19 cellular contexts compared by ENCODE assay signal in the genomic region with DNA sequence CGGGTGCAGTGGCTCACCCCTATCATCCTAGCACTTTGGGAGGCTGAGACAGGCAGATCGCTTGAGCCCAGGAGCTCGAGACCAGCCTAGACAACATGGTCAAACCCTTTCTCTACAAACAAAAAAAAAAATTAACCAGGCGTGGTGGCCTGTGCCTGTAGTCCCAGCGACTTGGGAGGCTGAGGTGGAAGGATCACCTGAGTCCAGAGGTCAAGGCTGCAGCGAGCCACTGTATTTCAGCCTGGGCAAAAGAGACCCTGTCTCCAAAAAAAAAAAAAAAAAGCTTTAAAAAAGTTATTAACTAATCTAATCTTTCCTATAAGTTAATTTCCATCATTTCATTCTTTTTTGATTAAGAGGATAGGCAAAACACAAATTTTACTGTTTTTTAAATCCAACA. TPM values are rescaled to one million over a fixed set of nuclear protein-coding genes. Genes with fewer than 3 reads are reported as not detected.
DNase-seq lines count a peak whose midpoint lies in the region; ATAC-seq, FAIRE-seq and TF ChIP-seq lines count a peak whose summit lies in the region.
"Had no signal": no experiment of that assay in that cellular context is flagged by ENCODE, and none has a peak within 500 bp of the region (broad histone marks: within the 10 kb centered on the region; RNA-seq: fewer than 3 reads in every experiment).

No MANE protein-coding gene starts in this region.

- TF ChIP-seq CTCF in HepG2 (CRISPR knock-in tag; IDR thresholded peaks at IDR 0.05) (no peak), right lobe of liver (IDR thresholded peaks at IDR 0.05) (no peak), Panc1 (IDR thresholded peaks at IDR 0.05) (no peak)

- POLR2A ChIA-PET in HepG2 (lab: Yijun Ruan, JAX) = interaction anchor here (1.2 to 6.3 kb wide), 2 partner anchors 75 to 85 kb away, joined by 4 to 77 read pairs; no protein-coding TSS in a partner anchor
- POLR2A ChIA-PET in Panc1 (lab: Charles Lee) = interaction anchor here (0.6 kb wide), 1 partner anchor 146 kb away, joined by 4 read pairs; no protein-coding TSS in a partner anchor

- H3K4me1 Mint-ChIP-seq in effector memory CD8-positive, alpha-beta T cell (ENCODE audit: low read depth in 2 of 2) = peaks cover 33 to 53% of the 10 kb centered on the region in 2 donors
- H3K4me1 Mint-ChIP-seq in stimulated activated naive CD8-positive, alpha-beta T cell treated with anti-CD3 and anti-CD28 coated beads, Interleukin-15, amount 100 ng/mL, for 72 hours = peaks cover 40% of the 10 kb centered on the region

- H3K9me3 Mint-ChIP-seq in effector memory CD8-positive, alpha-beta T cell = no peaks in the 10 kb centered on the region
- no peaks in the 10 kb centered on the region for H3K9me3 Mint-ChIP-seq in stimulated activated naive CD8-positive, alpha-beta T cell treated with anti-CD3 and anti-CD28 coated beads, Interleukin-15, amount 100 ng/mL, for 72 hours
- H3K9me3 Mint-ChIP-seq: activated naive CD4-positive, alpha-beta T cell treated with anti-CD3 and anti-CD28 coated beads, Interleukin-2, amount 50 U/mL, for 72 hours had no signal

- peak overlapping the region in 1 of 2 donors; percentile 41 for H3K27ac Mint-ChIP-seq in effector memory CD8-positive, alpha-beta T cell
- no peak overlapping the region for H3K27ac Mint-ChIP-seq in stimulated activated naive CD8-positive, alpha-beta T cell treated with anti-CD3 and anti-CD28 coated beads, Interleukin-15, amount 100 ng/mL, for 72 hours

- peak; percentile 10 for DNase-seq in HepG2 (ENCODE audit: low spot score)
- no peak for DNase-seq in right lobe of liver
- DNase-seq in Panc1 (ENCODE audit: low read depth, low spot score) = no peak
- no peak for DNase-seq in effector memory CD8-positive, alpha-beta T cell
- no peak for DNase-seq in stimulated activated naive CD8-positive, alpha-beta T cell treated with anti-CD3 and anti-CD28 coated beads, Interleukin-15, amount 100 ng/mL, for 72 hours
- no peak for DNase-seq in HUDEP-2 (lab: John Stamatoyannopoulos, UW; ENCODE audit: unreplicated experiment in 76 of 76)
- no peak for DNase-seq in OCI-M2 (lab: John Stamatoyannopoulos, UW; ENCODE audit: unreplicated experiment)
- no peak for DNase-seq in frontal cortex (ENCODE audit: low spot score in 2 of 2)
- DNase-seq: DMS 273 treated with DMSO at 0.1 percent for 48 hours; lower lobe of right lung; NCI-H1048; NCI-H2171; sigmoid colon; stimulated activated CD4-positive, alpha-beta T cell treated with anti-CD3 and anti-CD28 coated beads, Interleukin-4, amount 100 ng/mL, for 4 hours; upper lobe of right lung had no signal

- H3K79me2 ChIP-seq in HepG2 (ENCODE audit: insufficient read depth, low read length) = peaks cover 87% of the 10 kb centered on the region

- H2AFZ ChIP-seq in HepG2 (ENCODE audit: low read length) = no peak overlapping the region

- H3K9me3 ChIP-seq in HepG2 (ENCODE audit: low read length) = no peaks in the 10 kb centered on the region
- H3K9me3 ChIP-seq in right lobe of liver = no peaks in the 10 kb centered on the region
- H3K9me3 ChIP-seq in Panc1 (ENCODE audit: control insufficient read depth, insufficient read depth, low read depth, low read length) = no peaks in the 10 kb centered on the region
- H3K9me3 ChIP-seq: gastroesophageal sphincter, lower lobe of right lung, neutrophil, sigmoid colon, upper lobe of right lung had no signal

- BruUV-seq in HepG2 (replicated peaks; lab: Mats Ljungman, UMichigan) (no TSS peak), Panc1 (replicated peaks; lab: Mats Ljungman, UMichigan) (no TSS peak)

- ATAC-seq in HepG2 (no peak), right lobe of liver (no peak), Panc1 (no peak)
- no peak for ATAC-seq in effector memory CD8-positive, alpha-beta T cell (replicated peaks)
- no peak for ATAC-seq in stimulated activated naive CD8-positive, alpha-beta T cell treated with anti-CD3 and anti-CD28 coated beads, Interleukin-15, amount 100 ng/mL, for 72 hours
- ATAC-seq: activated naive CD4-positive, alpha-beta T cell treated with anti-CD3 and anti-CD28 coated beads, Interleukin-2, amount 50 U/mL, for 72 hours; gastroesophageal sphincter; lower lobe of right lung; upper lobe of right lung had no signal

- H3K36me3 ChIP-seq in HepG2 (replicated peaks in 1 of 2; ENCODE audit: control insufficient read depth in 1 of 2, insufficient read depth in 2 of 2, low read length in 2 of 2) (no peaks in the 10 kb centered on the region), right lobe of liver (no peaks in the 10 kb centered on the region), Panc1 (ENCODE audit: control insufficient read depth, insufficient read depth, low read length) (peaks cover 7% of the 10 kb centered on the region; the same call in 1 of the 2 replicates)
- H3K36me3 ChIP-seq: gastroesophageal sphincter, lower lobe of right lung, neutrophil, sigmoid colon, upper lobe of right lung had no signal

- no peak for TF ChIP-seq RAD21 in HepG2 (CRISPR knock-in tag; IDR thresholded peaks at IDR 0.05)

- 0 out of 2 replicates have a peak overlapping the region, but pooled peaks have one; percentile 23 for H3K9ac ChIP-seq in HepG2 (ENCODE audit: insufficient read depth, low read depth, low read length)

- peak overlapping the region; percentile 82 for H3K4me2 ChIP-seq in HepG2 (ENCODE audit: low read depth, low read length)

- in situ Hi-C loops in HepG2 (cut with HindIII; ENCODE audit: extremely low pct_ligation_motif_present, low pct_unique_long_range_greater_than_20kb) (no loop called here), Panc1 (cut with HindIII; ENCODE audit: low pct_unique_long_range_greater_than_20kb, low sequenced_read_pairs) (no loop called here)

- H3K4me1 ChIP-seq in HepG2 (ENCODE audit: insufficient read depth, low read length) = peaks cover 28% of the 10 kb centered on the region
- peaks cover 0 to 28% (median 15%) of the 10 kb centered on the region in 4 donors for H3K4me1 ChIP-seq in right lobe of liver
- peaks cover 16% of the 10 kb centered on the region for H3K4me1 ChIP-seq in Panc1 (ENCODE audit: control insufficient read depth, insufficient read depth, low read length)

- CTCF ChIA-PET in HepG2 (lab: Yijun Ruan, JAX; ENCODE audit: low intra/inter-chr PET ratio, low total read pairs) = no interaction called here
- CTCF ChIA-PET in Panc1 (lab: Charles Lee) = no interaction called here

- TF ChIP-seq EP300 in HepG2 (IDR thresholded peaks at IDR 0.05; ENCODE audit: low read depth in 2 of 2, low read length in 2 of 2) (no peak), HepG2 (CRISPR knock-in tag; IDR thresholded peaks at IDR 0.05; ENCODE audit: borderline replicate concordance) (no peak)

- peak overlapping the region; percentile 89 to 94 for H3K4me3 Mint-ChIP-seq in effector memory CD8-positive, alpha-beta T cell
- H3K4me3 Mint-ChIP-seq in stimulated activated naive CD8-positive, alpha-beta T cell treated with anti-CD3 and anti-CD28 coated beads, Interleukin-15, amount 100 ng/mL, for 72 hours = peak overlapping the region; percentile 92 to 96

- no peaks in the 10 kb centered on the region; a peak in 1 of 5 replicates for H3K27me3 ChIP-seq in HepG2 (ENCODE audit: control insufficient read depth in 1 of 2, insufficient read depth in 2 of 2, low read length in 2 of 2)
- H3K27me3 ChIP-seq in right lobe of liver = no peaks in the 10 kb centered on the region
- H3K27me3 ChIP-seq in Panc1 (ENCODE audit: control insufficient read depth, insufficient read depth, low read length) = no peaks in the 10 kb centered on the region
- H3K27me3 ChIP-seq: gastroesophageal sphincter, neutrophil, sigmoid colon, upper lobe of right lung had no signal

- H3K27me3 Mint-ChIP-seq in effector memory CD8-positive, alpha-beta T cell = no peaks in the 10 kb centered on the region
- no peaks in the 10 kb centered on the region for H3K27me3 Mint-ChIP-seq in stimulated activated naive CD8-positive, alpha-beta T cell treated with anti-CD3 and anti-CD28 coated beads, Interleukin-15, amount 100 ng/mL, for 72 hours

- no peak for FAIRE-seq in HepG2 (lab: Jason Lieb, UNC)
- no peak for FAIRE-seq in frontal cortex (lab: Jason Lieb, UNC)
- FAIRE-seq: H1 had no signal

- H3K4me3 ChIP-seq in HepG2 (replicated peaks in 1 of 3; ENCODE audit: insufficient read depth in 1 of 3, low read depth in 2 of 3, low read length in 3 of 3) (peak overlapping the region; percentile 84 to 91 (median 88); a peak in 5 of 6 replicates), right lobe of liver (no peak overlapping the region), Panc1 (ENCODE audit: low read depth in 2 of 2, low read length in 2 of 2) (peak overlapping the region; percentile 11 to 74; a peak in 2 of 4 replicates)

- H4K20me1 ChIP-seq in HepG2 (ENCODE audit: insufficient read depth, low read length) = peaks cover 23% of the 10 kb centered on the region; the same call in 1 of the 2 replicates

- H3K36me3 Mint-ChIP-seq in effector memory CD8-positive, alpha-beta T cell (ENCODE audit: insufficient read depth) = peaks cover 14% of the 10 kb centered on the region

- 18% methylated on average over 6 of the region's 6 CpGs for WGBS in HepG2 (ENCODE audit: low lambda C conversion rate)
- 83% methylated on average over 5 of the region's 6 CpGs for WGBS in right lobe of liver (ENCODE audit: insufficient coverage, low coverage, low lambda C conversion rate, missing lambda C conversion rate)

- intact Hi-C loops in HepG2 (cut with micrococcal nuclease; ENCODE audit: unreplicated experiment) = no loop called here
- intact Hi-C loops in right lobe of liver (cut with DNase I) = no loop called here
- intact Hi-C loops in Panc1 (cut with micrococcal nuclease; ENCODE audit: unreplicated experiment) = loop anchor here (10.0 kb wide), 1 partner anchor 82 kb away; no protein-coding TSS in a partner anchor

- peak overlapping the region; percentile 17 for H3K27ac ChIP-seq in HepG2 (ENCODE audit: extremely low read length, insufficient read depth, low read length)
- H3K27ac ChIP-seq in right lobe of liver = no peak overlapping the region
- H3K27ac ChIP-seq in Panc1 (ENCODE audit: low read length) = 0 out of 2 replicates have a peak overlapping the region, but pooled peaks have one; percentile 1
- H3K27ac ChIP-seq: lower lobe of right lung, upper lobe of right lung had no signal

- no peak for TF ChIP-seq POLR2A in HepG2 (IDR thresholded peaks at IDR 0.05; ENCODE audit: insufficient read depth in 1 of 2, low read depth in 2 of 2, low read length in 2 of 2)
- no peak for TF ChIP-seq POLR2A in right lobe of liver (IDR thresholded peaks at IDR 0.05)

RNA-seq across cellular contexts. Expression of gene NCOR1, which starts 2.5 kb away (rescaled TPM):
- total RNA-seq in HepG2 (2016; rRNA removed; fragmentation: Illumina TruSeq; extraction: Trizol) (57.0 and 80.4 TPM in 2 replicates), right lobe of liver (10 to 100 TPM; 52.6 to 76.8 (median 65.1) TPM), Panc1 (2021; ENCODE audit: unreplicated experiment) (83.8 TPM), frontal cortex (104 TPM)
- 22.7 and 28.3 TPM in 2 replicates for total RNA-seq in HepG2 (2016; cell fraction: cytosol; rRNA removed; fragmentation: Illumina TruSeq; extraction: Trizol; ENCODE audit: low read depth)
- 55.2 and 73.8 TPM in 2 replicates for total RNA-seq in HepG2 (2016; cell fraction: insoluble cytoplasmic fraction; rRNA removed; fragmentation: Illumina TruSeq; extraction: Trizol)
- total RNA-seq in HepG2 (2016; cell fraction: membrane; rRNA removed; fragmentation: Illumina TruSeq; extraction: Trizol) = 34.0 and 36.2 TPM in 2 replicates
- 89.2 and 101 TPM in 2 replicates for total RNA-seq in HepG2 (2016; cell fraction: nucleus; rRNA removed; fragmentation: Illumina TruSeq; extraction: Trizol)
- 65.5 and 71.7 TPM in 2 replicates for polyA plus RNA-seq in HepG2 (2011; rRNA removed)
- polyA plus RNA-seq in HepG2 (2011; cell fraction: cytosol; rRNA removed) = 55.8 and 62.9 TPM in 2 replicates
- polyA plus RNA-seq in HepG2 (2011; cell fraction: nucleus; rRNA removed) = 116 and 122 TPM in 2 replicates
- polyA plus RNA-seq in HepG2 (2012) = 42.3 and 47.6 TPM in 2 replicates
- polyA plus RNA-seq in HepG2 (2016; cell fraction: cytosol; fragmentation: Illumina TruSeq; extraction: Trizol; ENCODE audit: low read depth) = 3.8 and 4.9 TPM in 2 replicates
- 80.6 and 82.5 TPM in 2 replicates for polyA plus RNA-seq in HepG2 (2016; cell fraction: insoluble cytoplasmic fraction; fragmentation: Illumina TruSeq; extraction: Trizol; ENCODE audit: low read depth)
- polyA plus RNA-seq in HepG2 (2016; cell fraction: membrane; fragmentation: Illumina TruSeq; extraction: Trizol; ENCODE audit: low read depth) = 11.3 TPM in 2 replicates
- polyA plus RNA-seq in HepG2 (2016; cell fraction: nucleus; fragmentation: Illumina TruSeq; extraction: Trizol; ENCODE audit: insufficient read depth, low read depth) = 85.3 and 89.2 TPM in 2 replicates
- polyA minus RNA-seq in HepG2 (2011; rRNA and poly(A)+ RNA removed; ENCODE audit: low replicate concordance) = 273 and 332 TPM in 2 replicates
- 62.3 and 64.1 TPM in 2 replicates for polyA minus RNA-seq in HepG2 (2011; cell fraction: cytosol; rRNA and poly(A)+ RNA removed)
- 263 and 278 TPM in 2 replicates for polyA minus RNA-seq in HepG2 (2011; cell fraction: nucleus; rRNA and poly(A)+ RNA removed)
- 48.7 TPM for polyA plus RNA-seq in Panc1 (2012; ENCODE audit: insufficient read length)

RNA-seq across cellular contexts. Expression of gene PIGL, which starts 4.2 kb away (rescaled TPM):
- total RNA-seq in HepG2 (2016; rRNA removed; fragmentation: Illumina TruSeq; extraction: Trizol) = 9.8 and 28.5 TPM in 2 replicates
- total RNA-seq in HepG2 (2016; cell fraction: cytosol; rRNA removed; fragmentation: Illumina TruSeq; extraction: Trizol; ENCODE audit: low read depth) = 7.4 and 8.4 TPM in 2 replicates
- total RNA-seq in HepG2 (2016; cell fraction: insoluble cytoplasmic fraction; rRNA removed; fragmentation: Illumina TruSeq; extraction: Trizol) = 9.8 and 25.0 TPM in 2 replicates
- total RNA-seq in HepG2 (2016; cell fraction: membrane; rRNA removed; fragmentation: Illumina TruSeq; extraction: Trizol) = 8.9 and 10.6 TPM in 2 replicates
- 39.8 and 46.5 TPM in 2 replicates for total RNA-seq in HepG2 (2016; cell fraction: nucleus; rRNA removed; fragmentation: Illumina TruSeq; extraction: Trizol)
- polyA plus RNA-seq in HepG2 (2011; rRNA removed) = 63.8 and 89.6 TPM in 2 replicates
- 27.7 and 28.2 TPM in 2 replicates for polyA plus RNA-seq in HepG2 (2011; cell fraction: cytosol; rRNA removed)
- 389 and 455 TPM in 2 replicates for polyA plus RNA-seq in HepG2 (2011; cell fraction: nucleus; rRNA removed)
- polyA plus RNA-seq in HepG2 (2012) = 42.2 and 50.5 TPM in 2 replicates
- polyA plus RNA-seq in HepG2 (2016; cell fraction: cytosol; fragmentation: Illumina TruSeq; extraction: Trizol; ENCODE audit: low read depth) = 3.6 and 3.9 TPM in 2 replicates
- 9.6 and 11.6 TPM in 2 replicates for polyA plus RNA-seq in HepG2 (2016; cell fraction: insoluble cytoplasmic fraction; fragmentation: Illumina TruSeq; extraction: Trizol; ENCODE audit: low read depth)
- polyA plus RNA-seq in HepG2 (2016; cell fraction: membrane; fragmentation: Illumina TruSeq; extraction: Trizol; ENCODE audit: low read depth) = 4.3 and 5.4 TPM in 2 replicates
- 49.3 and 55.4 TPM in 2 replicates for polyA plus RNA-seq in HepG2 (2016; cell fraction: nucleus; fragmentation: Illumina TruSeq; extraction: Trizol; ENCODE audit: insufficient read depth, low read depth)
- 28.9 and 42.8 TPM in 2 replicates for polyA minus RNA-seq in HepG2 (2011; rRNA and poly(A)+ RNA removed; ENCODE audit: low replicate concordance)
- 9.2 and 9.4 TPM in 2 replicates for polyA minus RNA-seq in HepG2 (2011; cell fraction: cytosol; rRNA and poly(A)+ RNA removed)
- 78.7 and 99.5 TPM in 2 replicates for polyA minus RNA-seq in HepG2 (2011; cell fraction: nucleus; rRNA and poly(A)+ RNA removed)
- 10 to 100 TPM in 5 of 6 experiments, 1 to 10 TPM in 1; 8.5 to 29.7 (median 14.9) TPM for total RNA-seq in right lobe of liver
- 14.8 TPM for total RNA-seq in Panc1 (2021; ENCODE audit: unreplicated experiment)
- polyA plus RNA-seq in Panc1 (2012; ENCODE audit: insufficient read length) = 8.3 TPM
- total RNA-seq in frontal cortex = 20.4 TPM

Comparison
In these comparisons a context has a peak if more than half of its experiments do, and no peak if none do; other contexts are left out.
1. H3K27ac ChIP-seq: peak in HepG2 (single experiment) and Panc1 (single experiment); none in right lobe of liver (0 of 3).
2. H3K4me3 ChIP-seq: peak in HepG2 (3 of 3) and Panc1 (2 of 2); none in right lobe of liver (0 of 3).